In the genomic region with DNA sequence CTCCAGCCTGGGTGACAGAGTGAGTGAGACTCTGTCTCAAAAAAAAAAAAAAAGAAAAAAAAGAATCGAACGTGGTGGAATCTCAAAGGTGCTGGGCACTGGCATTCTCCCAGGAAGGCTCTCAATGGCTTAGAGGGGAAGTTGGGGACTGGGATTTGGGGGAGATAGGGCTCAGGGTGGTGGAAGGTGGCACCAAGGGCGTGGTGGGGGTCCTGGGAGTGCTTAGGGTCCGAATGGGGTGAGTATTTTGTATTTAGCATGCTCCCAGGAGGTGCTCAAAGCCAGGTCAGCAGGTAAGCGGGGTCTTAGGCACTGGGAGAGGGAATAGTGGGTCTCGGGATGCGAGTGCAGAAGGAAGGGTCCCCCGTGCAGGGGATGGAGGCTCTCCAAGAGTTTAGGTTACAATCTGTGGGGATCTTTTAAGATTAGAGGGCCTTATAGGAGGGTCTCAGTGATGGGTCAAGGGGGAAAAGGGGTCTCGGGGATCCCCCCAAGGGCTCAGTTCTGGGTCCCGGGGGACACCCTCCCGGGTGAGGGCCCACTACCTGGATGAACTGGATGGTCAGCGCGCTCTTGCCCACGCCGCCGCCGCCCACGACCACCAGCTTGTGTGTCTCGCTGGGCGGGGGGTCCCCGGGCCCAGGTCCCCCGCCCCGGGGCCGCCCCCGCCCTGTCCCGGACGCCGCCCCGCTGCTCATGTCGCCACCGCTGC, we compare ENCODE assay signal across 8 cellular contexts. TPM values are rescaled to one million over a fixed set of nuclear protein-coding genes. Genes with fewer than 3 reads are reported as not detected.
A peak's percentile ranks its signal among the peaks of the same experiment; 100 is the strongest.
DNase-seq lines count a peak whose midpoint lies in the region; ATAC-seq and TF ChIP-seq lines count a peak whose summit lies in the region.

No MANE protein-coding gene starts in this region.

- peak overlapping the region; percentile 84 for H3K27ac ChIP-seq in right cardiac atrium (ENCODE audit: low read length)
- peak overlapping the region; percentile 100 for H3K27ac ChIP-seq in skeletal muscle tissue (ENCODE audit: low read depth, low read length)

- intact Hi-C loops in activated B cell treated with CpG ODN at 0.5 μM for 24 hours (cut with micrococcal nuclease), result loop anchor here (1.0 to 5.0 kb wide), 8 partner anchors 49 to 1002 kb away; a partner anchor contains a TSS
- intact Hi-C loops in right cardiac atrium (cut with DNase I), result loop anchor here in 3 of 4 donors (5.0 to 10.0 kb wide), 2 partner anchors 47 to 55 kb away; a partner anchor contains a TSS

- H3K4me3 Mint-ChIP-seq in activated B cell treated with CpG ODN at 0.5 μM for 24 hours, result peak overlapping the region; percentile 93

- H3K4me3 ChIP-seq in HAP-1, result peak overlapping the region; percentile 42
- H3K4me3 ChIP-seq in right cardiac atrium (ENCODE audit: low read length), result peak overlapping the region; percentile 73
- peak overlapping the region; percentile 75 to 84 (median 82) for H3K4me3 ChIP-seq in skeletal muscle tissue (ENCODE audit: low read length in 3 of 3)

- H3K27ac Mint-ChIP-seq in activated B cell treated with CpG ODN at 0.5 μM for 24 hours, result peak overlapping the region; percentile 52

- H3K9me3 Mint-ChIP-seq in activated B cell treated with CpG ODN at 0.5 μM for 24 hours, result no peaks in the 10 kb centered on the region

- H3K27me3 ChIP-seq in HAP-1 (ENCODE audit: low read depth) (no peaks in the 10 kb centered on the region), right cardiac atrium (ENCODE audit: control insufficient read depth, insufficient read depth) (no peaks in the 10 kb centered on the region), skeletal muscle tissue (ENCODE audit: control insufficient read depth in 3 of 3, insufficient read depth in 3 of 3, low read length in 3 of 3) (no peaks in the 10 kb centered on the region)

- peaks cover 11% of the 10 kb centered on the region for H3K36me3 Mint-ChIP-seq in activated B cell treated with CpG ODN at 0.5 μM for 24 hours (ENCODE audit: low read depth)

- H3K27me3 Mint-ChIP-seq in activated B cell treated with CpG ODN at 0.5 μM for 24 hours, result no peaks in the 10 kb centered on the region

- CTCF ChIA-PET in activated B cell treated with CpG ODN at 0.5 μM for 24 hours (lab: Charles Lee), result interaction anchor here (1.0 to 2.3 kb wide), 3 partner anchors 37 to 46 kb away, joined by 3 to 6 read pairs (median 3); a partner anchor contains a TSS

- H3K4me1 ChIP-seq in HAP-1 (peaks cover 24% of the 10 kb centered on the region), right cardiac atrium (ENCODE audit: control insufficient read depth, insufficient read depth, low read length) (peaks cover 6% of the 10 kb centered on the region), skeletal muscle tissue (ENCODE audit: control insufficient read depth in 3 of 3, insufficient read depth in 3 of 3, low read length in 3 of 3) (peaks cover 34 to 44% (median 37%) of the 10 kb centered on the region in 3 donors)

- H3K9ac ChIP-seq in skeletal muscle tissue (ENCODE audit: low read depth in 1 of 3, low read length in 3 of 3), result peak overlapping the region; percentile 57 to 77 (median 77)

- in situ Hi-C loops in HAP-1 (cut with MboI; ENCODE audit: low sequenced_read_pairs), result no loop called here

- H3K4me1 Mint-ChIP-seq in activated B cell treated with CpG ODN at 0.5 μM for 24 hours, result peaks cover 57% of the 10 kb centered on the region

- WGBS in right cardiac atrium, result 3% methylated on average over 31 of the region's 31 CpGs

- DNase-seq in HAP-1 (ENCODE audit: low spot score in 2 of 2), result no peak
- DNase-seq in activated B cell treated with CpG ODN at 0.5 μM for 24 hours, result no peak
- peak; percentile 52 to 71 (median 68) for DNase-seq in right cardiac atrium
- DNase-seq in nucleus accumbens (lab: John Stamatoyannopoulos, UW), result no peak
- DNase-seq in NAMALWA (ENCODE audit: low spot score), result no peak
- no peak for DNase-seq in NCI-H2196 treated with DMSO at 0.1 percent for 48 hours (lab: John Stamatoyannopoulos, UW; ENCODE audit: unreplicated experiment)

- POLR2A ChIA-PET in activated B cell treated with CpG ODN at 0.5 μM for 24 hours (lab: Charles Lee), result interaction anchor here (0.6 to 4.0 kb wide), 22 partner anchors 9 to 1020 kb away, joined by 3 to 97 read pairs (median 6); a partner anchor contains a TSS

- H3K9me3 ChIP-seq in HAP-1 (no peaks in the 10 kb centered on the region), right cardiac atrium (ENCODE audit: control insufficient read depth, low read length) (no peaks in the 10 kb centered on the region), skeletal muscle tissue (ENCODE audit: control insufficient read depth in 3 of 3, low read length in 3 of 3) (no peaks in the 10 kb centered on the region)

- H3K36me3 ChIP-seq in HAP-1 (replicated peaks), result peaks cover 3% of the 10 kb centered on the region; the same call in 1 of the 2 replicates
- peaks cover 0 to 10% (median 5%) of the 10 kb centered on the region in 3 donors for H3K36me3 ChIP-seq in skeletal muscle tissue (ENCODE audit: control insufficient read depth in 3 of 3, insufficient read depth in 3 of 3, low read length in 3 of 3)

- no peak for TF ChIP-seq CTCF in activated B cell treated with CpG ODN at 0.5 μM for 24 hours (IDR thresholded peaks at IDR 0.05)

- ATAC-seq in activated B cell treated with CpG ODN at 0.5 μM for 24 hours (ENCODE audit: low read depth) (no peak), right cardiac atrium (no peak), GM21381 (IDR thresholded peaks at IDR 0.05; ENCODE audit: unreplicated experiment) (no peak)

RNA-seq across cellular contexts. Expression of a gene that starts 0.4 kb away (rescaled TPM):
- total RNA-seq in activated B cell treated with CpG ODN at 0.5 μM for 24 hours (4.8 and 5.1 TPM in 2 replicates), right cardiac atrium (100 to 1,000 TPM in 1 of 4 donors, 10 to 100 TPM in 3; 76.7 to 106 (median 85.3) TPM), skeletal muscle tissue (4.2 TPM)
- 153 TPM for polyA plus RNA-seq in right cardiac atrium

RNA-seq across cellular contexts. Expression of a gene that starts 2.5 kb away (rescaled TPM):
- 58.7 and 61.0 TPM in 2 replicates for total RNA-seq in activated B cell treated with CpG ODN at 0.5 μM for 24 hours
- 10 to 100 TPM; 41.8 to 52.7 (median 42.3) TPM for total RNA-seq in right cardiac atrium
- 23.3 TPM for polyA plus RNA-seq in right cardiac atrium
- 8.4 TPM for total RNA-seq in skeletal muscle tissue

RNA-seq across cellular contexts. Expression of a gene that starts 26.1 kb away (rescaled TPM):
- total RNA-seq in activated B cell treated with CpG ODN at 0.5 μM for 24 hours (145 and 171 TPM in 2 replicates), right cardiac atrium (10 to 100 TPM; 34.1 to 58.0 (median 40.7) TPM), skeletal muscle tissue (31.3 TPM)
- 39.6 TPM for polyA plus RNA-seq in right cardiac atrium

RNA-seq across cellular contexts. Expression of a gene that starts 26.2 kb away (rescaled TPM):
- total RNA-seq in activated B cell treated with CpG ODN at 0.5 μM for 24 hours (30.7 and 39.1 TPM in 2 replicates), right cardiac atrium (10 to 100 TPM in 3 of 4 donors, 1 to 10 TPM in 1; 8.6 to 14.0 (median 12.4) TPM), skeletal muscle tissue (4.7 TPM)
- polyA plus RNA-seq in right cardiac atrium, result 15.1 TPM

RNA-seq across cellular contexts. Expression of a gene that starts 37.5 kb away (rescaled TPM):
- total RNA-seq in activated B cell treated with CpG ODN at 0.5 μM for 24 hours (372 and 376 TPM in 2 replicates), right cardiac atrium (100 to 1,000 TPM; 117 to 131 (median 125) TPM), skeletal muscle tissue (362 TPM)
- polyA plus RNA-seq in right cardiac atrium, result 154 TPM

Comparison
In these comparisons a context has a peak if more than half of its experiments do, and no peak if none do; other contexts are left out.
1. DNase-seq: peak in right cardiac atrium (3 of 3); none in HAP-1 (0 of 2), activated B cell treated with CpG ODN at 0.5 μM for 24 hours (single experiment), nucleus accumbens (0 of 56), NAMALWA (single experiment) and NCI-H2196 treated with DMSO at 0.1 percent for 48 hours (single experiment).
2. RNA of a gene that starts 0.4 kb away (total RNA-seq): 76.7 to 106 TPM in right cardiac atrium; 4.8 to 5.1 TPM in activated B cell treated with CpG ODN at 0.5 μM for 24 hours and 4.2 TPM in skeletal muscle tissue (single experiment); every median in the first group is over 10 times any median in the second.
3. Peak in every context shown above with its lines, with median percentiles within 50 percentile points of each other: H3K4me3 ChIP-seq.